ENCODE assay signal across 9 cellular contexts in genomic region chr7:1665721-1666250, GRCh38. TPM values are rescaled to one million over a fixed set of nuclear protein-coding genes. Genes with fewer than 3 reads are reported as not detected.
DNase-seq lines count a peak whose midpoint lies in the region; ATAC-seq lines count a peak whose summit lies in the region.
"Had no signal": no experiment of that assay in that cellular context is flagged by ENCODE, and none has a peak within 500 bp of the region (broad histone marks: within the 10 kb centered on the region; RNA-seq: fewer than 3 reads in every experiment).

No MANE protein-coding gene starts in this region.

- H3K27ac ChIP-seq in urinary bladder (ENCODE audit: low read depth), result no peak overlapping the region

- peaks cover 24% of the 10 kb centered on the region for H3K27me3 Mint-ChIP-seq in activated T-helper 17 cell treated with anti-CD3 and anti-CD28 coated beads, Interleukin-2, amount 50 U/mL, for 72 hours

- peaks cover 5% of the 10 kb centered on the region for H3K4me1 Mint-ChIP-seq in activated T-helper 17 cell treated with anti-CD3 and anti-CD28 coated beads, Interleukin-2, amount 50 U/mL, for 72 hours

- H3K36me3 ChIP-seq in urinary bladder (ENCODE audit: insufficient read depth), result no peaks in the 10 kb centered on the region

- peak; percentile 25 for ATAC-seq in activated T-helper 17 cell treated with anti-CD3 and anti-CD28 coated beads, Interleukin-2, amount 50 U/mL, for 72 hours (replicated peaks)
- ATAC-seq in GM19324 (IDR thresholded peaks at IDR 0.05; ENCODE audit: low FRiP score, unreplicated experiment), result no peak

- DNase-seq in activated effector memory CD4-positive, alpha-beta T cell treated with anti-CD3 and anti-CD28 coated beads, Interleukin-2, amount 50 U/mL, for 16 hours, result peak; percentile 63
- no peak for DNase-seq in activated effector memory CD4-positive, alpha-beta T cell treated with Interleukin-2 at 50 U/mL for 16 hours
- DNase-seq in iPS-NIHi7 (ENCODE audit: extremely low spot score), result peak; percentile 26
- no peak for DNase-seq in NCI-H2029 treated with DMSO at 0.1 percent for 48 hours (lab: John Stamatoyannopoulos, UW)
- no peak for DNase-seq in NK-92 (lab: John Stamatoyannopoulos, UW; ENCODE audit: unreplicated experiment)
- DNase-seq: natural killer cell had no signal

- H3K9me3 Mint-ChIP-seq in activated T-helper 17 cell treated with anti-CD3 and anti-CD28 coated beads, Interleukin-2, amount 50 U/mL, for 72 hours, result no peaks in the 10 kb centered on the region
- H3K9me3 Mint-ChIP-seq: natural killer cell had no signal

- no peaks in the 10 kb centered on the region for H3K36me3 Mint-ChIP-seq in activated T-helper 17 cell treated with anti-CD3 and anti-CD28 coated beads, Interleukin-2, amount 50 U/mL, for 72 hours (ENCODE audit: low read depth)
- H3K36me3 Mint-ChIP-seq: natural killer cell had no signal

- H3K4me3 ChIP-seq in urinary bladder (ENCODE audit: low read depth, low read length), result peak overlapping the region; percentile 68

- H3K4me3 Mint-ChIP-seq in activated T-helper 17 cell treated with anti-CD3 and anti-CD28 coated beads, Interleukin-2, amount 50 U/mL, for 72 hours, result no peak overlapping the region

- H3K27ac Mint-ChIP-seq in activated T-helper 17 cell treated with anti-CD3 and anti-CD28 coated beads, Interleukin-2, amount 50 U/mL, for 72 hours, result no peak overlapping the region
- H3K27ac Mint-ChIP-seq: natural killer cell had no signal

- H3K4me1 ChIP-seq in urinary bladder (ENCODE audit: insufficient read depth), result peaks cover 2% of the 10 kb centered on the region

- WGBS in urinary bladder, result 1% methylated on average over 69 of the region's 71 CpGs

RNA-seq across cellular contexts. Expression of gene ELFN1, which starts 4.3 kb away (rescaled TPM):
- total RNA-seq in activated T-helper 17 cell treated with anti-CD3 and anti-CD28 coated beads, Interleukin-2, amount 50 U/mL, for 72 hours, result under 1 TPM; 0.06 to 0.19 TPM
- 2.5 TPM for total RNA-seq in urinary bladder
- polyA plus RNA-seq in urinary bladder, result 3.2 TPM

Comparison
In these comparisons a context has a peak if more than half of its experiments do, and no peak if none do; other contexts are left out.
1. DNase-seq: peak in activated effector memory CD4-positive, alpha-beta T cell treated with anti-CD3 and anti-CD28 coated beads, Interleukin-2, amount 50 U/mL, for 16 hours (single experiment) and iPS-NIHi7 (single experiment); none in activated effector memory CD4-positive, alpha-beta T cell treated with Interleukin-2 at 50 U/mL for 16 hours (single experiment), NCI-H2029 treated with DMSO at 0.1 percent for 48 hours (single experiment) and NK-92 (single experiment).